Comparison of ENCODE assay signal across 9 cellular contexts in the genomic region with DNA sequence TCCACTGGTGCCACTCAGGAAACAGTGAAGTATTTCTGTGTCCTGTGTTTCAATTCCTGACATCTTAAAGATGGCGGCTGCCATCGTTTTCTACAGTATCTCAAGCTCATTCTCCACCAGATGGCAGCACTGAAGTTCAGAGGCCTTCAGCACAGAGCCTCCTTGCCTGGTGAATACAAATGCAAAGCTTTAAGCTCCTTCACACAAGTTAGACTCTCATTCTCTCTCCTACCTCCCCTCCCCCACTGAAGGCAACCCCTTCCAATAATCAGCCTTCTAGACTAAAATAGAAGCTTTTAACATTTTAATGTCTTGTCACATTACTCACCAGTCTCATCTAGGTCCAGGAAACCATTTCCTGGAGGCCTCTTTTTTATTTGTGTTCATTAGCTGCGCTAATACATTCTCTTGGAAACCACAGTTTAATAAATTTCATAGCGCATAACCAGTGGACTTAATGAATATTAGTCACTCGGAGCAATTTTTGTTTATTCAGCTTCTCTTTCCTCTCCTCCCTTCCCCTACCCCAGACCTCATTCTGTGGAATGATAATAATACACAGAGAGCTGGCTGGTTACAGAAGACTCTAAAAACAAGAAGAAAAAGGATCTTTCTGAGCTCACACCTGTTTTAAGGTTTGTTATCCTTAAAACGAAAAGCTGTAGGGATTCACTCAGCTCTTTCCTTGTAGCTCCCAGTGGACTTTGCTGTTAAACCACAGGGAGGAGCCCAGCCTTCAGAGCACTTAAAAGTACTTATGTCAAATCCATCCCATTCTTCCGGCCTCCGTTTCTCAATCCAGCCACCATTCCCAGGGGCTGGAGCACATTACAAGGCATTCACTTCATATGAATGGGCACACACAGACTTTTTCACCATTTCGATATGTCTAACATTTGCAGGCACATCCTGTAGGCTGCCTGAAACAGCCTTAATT.
DNase-seq lines count a peak whose midpoint lies in the region; ATAC-seq and TF ChIP-seq lines count a peak whose summit lies in the region.
"Had no signal": no experiment of that assay in that cellular context is flagged by ENCODE, and none has a peak within 500 bp of the region (broad histone marks: within the 10 kb centered on the region; RNA-seq: fewer than 3 reads in every experiment).

No MANE protein-coding gene starts in this region.

- no peaks in the 10 kb centered on the region for H3K36me3 Mint-ChIP-seq in T-helper 17 cell (ENCODE audit: low read depth)

- peak overlapping the region in 1 of 59 donors; percentile 28 for H3K27ac ChIP-seq in dorsolateral prefrontal cortex

- H3K9me3 ChIP-seq in T-helper 17 cell (ENCODE audit: control insufficient read depth, low read length, poor library complexity, severe bottlenecking) = no peaks in the 10 kb centered on the region

- H3K4me3 Mint-ChIP-seq in T-helper 17 cell = no peak overlapping the region
- H3K4me3 Mint-ChIP-seq: IgD-negative memory B cell had no signal

- DNase-seq in AG04449 (ENCODE audit: low read depth, low spot score) (peak; percentile 81), NCI-H1048 (lab: John Stamatoyannopoulos, UW) (peak; percentile 82), T-helper 17 cell (peak in 1 of 3 donors; percentile 5), dorsolateral prefrontal cortex (peak in 8 of 10 donors; percentile 6 to 79 (median 54)), medulla oblongata (ENCODE audit: extremely low spot score) (peak; percentile 93)
- DNase-seq in stimulated activated naive CD8-positive, alpha-beta T cell treated with anti-CD3 and anti-CD28 coated beads, Interleukin-15, Interleukin-2, amounts not matched to agents 100 U/mL and 50 U/mL, for 24 hours = peak; percentile 48

- H3K4me3 ChIP-seq in AG04449 (ENCODE audit: low read depth, low read length) = no peak overlapping the region
- no peak overlapping the region for H3K4me3 ChIP-seq in dorsolateral prefrontal cortex

- CTCF ChIA-PET in AG04449 (lab: Yijun Ruan, JAX) = interaction anchor here (0.6 to 8.5 kb wide), 77 partner anchors 9 to 1197 kb away, joined by 3 to 314 read pairs (median 5); a partner anchor contains a TSS

- no peaks in the 10 kb centered on the region for H3K4me1 Mint-ChIP-seq in T-helper 17 cell
- H3K4me1 Mint-ChIP-seq: IgD-negative memory B cell had no signal

- ATAC-seq in HG02610 (IDR thresholded peaks at IDR 0.05; ENCODE audit: unreplicated experiment) = peak; percentile 72
- ATAC-seq in T-helper 17 cell = peak; percentile 54
- no peak for ATAC-seq in stimulated activated naive CD8-positive, alpha-beta T cell treated with anti-CD3 and anti-CD28 coated beads, Interleukin-15, Interleukin-2, amounts not matched to agents 100 U/mL and 50 U/mL, for 24 hours

- peak; percentile 69 for TF ChIP-seq CTCF in AG04449 (IDR thresholded peaks at IDR 0.05; ENCODE audit: insufficient read depth, low read length, missing control alignments)
- TF ChIP-seq CTCF in GM12874 (IDR thresholded peaks at IDR 0.05; ENCODE audit: insufficient read depth, low read depth, low read length) = peak; percentile 35; the same call in 1 of the 2 replicates
- peak; percentile 31 to 86 (median 73) for TF ChIP-seq CTCF in dorsolateral prefrontal cortex (IDR thresholded peaks at IDR 0.05 in 54 of 56, conservative IDR thresholded peaks at IDR 0.05 in 2 of 56; ENCODE audit: low read depth in 1 of 56, partially characterized antibody in 56 of 56)

- no peak overlapping the region for H3K27ac Mint-ChIP-seq in T-helper 17 cell
- H3K27ac Mint-ChIP-seq: IgD-negative memory B cell had no signal

- intact Hi-C loops in dorsolateral prefrontal cortex (cut with DNase I) = loop anchor here (1.0 to 10.0 kb wide), 4 partner anchors 73 to 1191 kb away; no protein-coding TSS in a partner anchor

- peaks cover 8% of the 10 kb centered on the region for H3K27me3 Mint-ChIP-seq in T-helper 17 cell

- POLR2A ChIA-PET in AG04449 (lab: Yijun Ruan, JAX) = interaction anchor here (0.7 to 1.6 kb wide), 4 partner anchors 167 to 1191 kb away, joined by 3 to 8 read pairs (median 4); no protein-coding TSS in a partner anchor

- no peaks in the 10 kb centered on the region for H3K27me3 ChIP-seq in dorsolateral prefrontal cortex
